ENCODE assay signal across 13 cellular contexts in the genomic region with DNA sequence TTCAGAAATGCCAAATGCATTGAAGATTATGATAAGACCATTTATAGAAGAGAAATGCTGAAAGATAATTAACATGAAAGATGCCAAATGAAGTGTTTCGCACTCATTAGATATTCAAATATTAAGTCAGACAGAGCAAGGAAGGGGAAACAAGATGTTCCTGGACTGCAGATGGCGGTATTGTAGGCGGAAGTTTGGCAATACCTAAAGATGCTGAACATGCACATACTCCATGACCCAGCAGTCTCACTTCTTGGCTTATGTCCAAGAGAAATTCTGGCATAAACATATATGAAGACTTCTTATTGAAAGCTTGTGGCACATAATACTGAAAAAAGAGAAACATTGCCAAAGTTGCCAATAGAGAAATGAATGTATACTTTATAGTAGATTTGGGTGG.
DNase-seq lines count a peak whose midpoint lies in the region; ATAC-seq and TF ChIP-seq lines count a peak whose summit lies in the region.
"Had no signal": no experiment of that assay in that cellular context is flagged by ENCODE, and none has a peak within 500 bp of the region (broad histone marks: within the 10 kb centered on the region; RNA-seq: fewer than 3 reads in every experiment).

No MANE protein-coding gene starts in this region.

- CTCF ChIA-PET in MCF 10A (lab: Yijun Ruan, JAX): interaction anchor here (0.6 to 2.1 kb wide), 4 partner anchors 9 to 213 kb away, joined by 3 to 7 read pairs (median 4); no protein-coding TSS in a partner anchor

- no peak overlapping the region for H3K4me3 Mint-ChIP-seq in MCF 10A (ENCODE audit: unreplicated experiment)
- H3K4me3 Mint-ChIP-seq: activated naive CD8-positive, alpha-beta T cell treated with anti-CD3 and anti-CD28 coated beads, Interleukin-2, amount 50 U/mL, for 24 hours had no signal

- in situ Hi-C loops in HAP-1 (cut with MboI; ENCODE audit: low sequenced_read_pairs): loop anchor here (25.0 kb wide), 1 partner anchor 532 kb away; no protein-coding TSS in a partner anchor

- H3K27me3 ChIP-seq in breast epithelium (no peaks in the 10 kb centered on the region), OCI-LY3 (ENCODE audit: low read depth, low read length) (no peaks in the 10 kb centered on the region), HAP-1 (ENCODE audit: low read depth) (no peaks in the 10 kb centered on the region)
- H3K27me3 ChIP-seq: ovary had no signal

- H3K9me3 ChIP-seq in breast epithelium (no peaks in the 10 kb centered on the region), OCI-LY3 (ENCODE audit: insufficient read depth, low read length) (no peaks in the 10 kb centered on the region), HAP-1 (no peaks in the 10 kb centered on the region)
- H3K9me3 ChIP-seq: ovary had no signal

- no peaks in the 10 kb centered on the region for H3K4me1 ChIP-seq in breast epithelium
- no peaks in the 10 kb centered on the region for H3K4me1 ChIP-seq in OCI-LY3 (ENCODE audit: low read length)
- H3K4me1 ChIP-seq in HAP-1: no peaks in the 10 kb centered on the region

- no peak overlapping the region for H3K4me2 ChIP-seq in OCI-LY3 (ENCODE audit: low read length)

- H3K9ac ChIP-seq in OCI-LY3 (ENCODE audit: low read length): no peak overlapping the region

- no TSS peak for BruUV-seq in MCF 10A (replicated peaks; lab: Mats Ljungman, UMichigan)

- intact Hi-C loops in MCF 10A (cut with micrococcal nuclease) (loop anchor here (5.0 kb wide), 1 partner anchor 203 kb away; no protein-coding TSS in a partner anchor), breast epithelium (cut with DNase I; ENCODE audit: low total_unique reads) (no loop called here)

- H3K27me3 Mint-ChIP-seq in MCF 10A (ENCODE audit: insufficient read depth, unreplicated experiment): no peaks in the 10 kb centered on the region

- DNase-seq in MCF 10A (ENCODE audit: unreplicated experiment) (peak; percentile 71), breast epithelium (ENCODE audit: low spot score in 2 of 2) (no peak), epithelial cell of esophagus (ENCODE audit: low read depth) (peak; percentile 62), HAP-1 (ENCODE audit: low spot score in 2 of 2) (no peak), activated gamma-delta T cell treated with Interleukin-2 at 50 U/mL for 16 hours (no peak)
- DNase-seq: activated CD8-positive, alpha-beta memory T cell treated with anti-CD3 and anti-CD28 coated beads, Interleukin-2, amount 50 U/mL, for 4 hours; activated naive CD8-positive, alpha-beta T cell treated with anti-CD3 and anti-CD28 coated beads, Interleukin-2, amount 50 U/mL, for 24 hours; effector CD4-positive, alpha-beta T cell; NCI-H1694 treated with DMSO at 0.1 percent for 48 hours; ovary had no signal

- POLR2A ChIA-PET in MCF 10A (lab: Yijun Ruan, JAX): no interaction called here

- no peak overlapping the region for H3K27ac Mint-ChIP-seq in MCF 10A (ENCODE audit: low read depth, unreplicated experiment)
- H3K27ac Mint-ChIP-seq: activated naive CD8-positive, alpha-beta T cell treated with anti-CD3 and anti-CD28 coated beads, Interleukin-2, amount 50 U/mL, for 24 hours had no signal

- TF ChIP-seq CTCF in MCF 10A (IDR thresholded peaks at IDR 0.05; ENCODE audit: unreplicated experiment) (peak; percentile 21), breast epithelium (IDR thresholded peaks at IDR 0.05) (no peak), OCI-LY3 (IDR thresholded peaks at IDR 0.05; ENCODE audit: low read depth, low read length) (peak; percentile 16; the same call in 1 of the 2 replicates), epithelial cell of esophagus (IDR thresholded peaks at IDR 0.05; ENCODE audit: insufficient read depth, low read depth, low read length, missing control alignments) (peak; percentile 17)

- no peak overlapping the region for H2AFZ ChIP-seq in OCI-LY3 (ENCODE audit: low read depth, low read length)

- no peak for TF ChIP-seq POLR2A in breast epithelium (IDR thresholded peaks at IDR 0.05)

- no peak for ATAC-seq in HG02981 (IDR thresholded peaks at IDR 0.05; ENCODE audit: unreplicated experiment)
- ATAC-seq in HG02870 (IDR thresholded peaks at IDR 0.05; ENCODE audit: unreplicated experiment): no peak
- ATAC-seq: activated naive CD8-positive, alpha-beta T cell treated with anti-CD3 and anti-CD28 coated beads, Interleukin-2, amount 50 U/mL, for 24 hours had no signal

- H3K4me3 ChIP-seq in breast epithelium (no peak overlapping the region), OCI-LY3 (ENCODE audit: low read length) (no peak overlapping the region), epithelial cell of esophagus (ENCODE audit: low read length) (no peak overlapping the region), HAP-1 (no peak overlapping the region)
- H3K4me3 ChIP-seq: ovary had no signal

- H4K20me1 ChIP-seq in OCI-LY3 (ENCODE audit: insufficient read depth, low read length): no peaks in the 10 kb centered on the region

- no peaks in the 10 kb centered on the region for H3K36me3 Mint-ChIP-seq in MCF 10A (ENCODE audit: insufficient read depth, unreplicated experiment)

- peaks cover 6% of the 10 kb centered on the region for H3K4me1 Mint-ChIP-seq in MCF 10A (ENCODE audit: insufficient read depth, unreplicated experiment)
- H3K4me1 Mint-ChIP-seq: activated naive CD8-positive, alpha-beta T cell treated with anti-CD3 and anti-CD28 coated beads, Interleukin-2, amount 50 U/mL, for 24 hours had no signal

- no peaks in the 10 kb centered on the region for H3K79me2 ChIP-seq in OCI-LY3 (ENCODE audit: low read length)

- peaks cover 1% of the 10 kb centered on the region for H3K9me3 Mint-ChIP-seq in MCF 10A (ENCODE audit: unreplicated experiment)

- H3K27ac ChIP-seq in breast epithelium (no peak overlapping the region), OCI-LY3 (ENCODE audit: low read length) (no peak overlapping the region)
- H3K27ac ChIP-seq: ovary had no signal

- H3K36me3 ChIP-seq in breast epithelium: no peaks in the 10 kb centered on the region
- no peaks in the 10 kb centered on the region for H3K36me3 ChIP-seq in OCI-LY3 (replicated peaks; ENCODE audit: low read depth, low read length)
- no peaks in the 10 kb centered on the region for H3K36me3 ChIP-seq in HAP-1 (replicated peaks)
- H3K36me3 ChIP-seq: ovary had no signal

Comparison
In these comparisons a context has a peak if more than half of its experiments do, and no peak if none do; other contexts are left out.
1. DNase-seq: peak in MCF 10A (single experiment) and epithelial cell of esophagus (single experiment); none in breast epithelium (0 of 2), HAP-1 (0 of 2) and activated gamma-delta T cell treated with Interleukin-2 at 50 U/mL for 16 hours (single experiment).
2. CTCF ChIP-seq: peak in MCF 10A (single experiment), OCI-LY3 (single experiment) and epithelial cell of esophagus (single experiment); none in breast epithelium (0 of 3).